ENCODE assay signal across 15 cellular contexts in genomic region chr5:178476531-178476930, GRCh38.
"Had no signal": no experiment of that assay in that cellular context is flagged by ENCODE, and none has a peak within 500 bp of the region (broad histone marks: within the 10 kb centered on the region; RNA-seq: fewer than 3 reads in every experiment).

No MANE protein-coding gene starts in this region.

- H3K4me3 ChIP-seq: adrenal gland, lung, pancreas, sigmoid colon had no signal

- H3K27me3 Mint-ChIP-seq: activated naive CD4-positive, alpha-beta T cell treated with anti-CD3 and anti-CD28 coated beads, Interleukin-2, amount 50 U/mL, for 24 hours had no signal

- DNase-seq: activated CD4-positive, alpha-beta T cell treated with anti-CD3 and anti-CD28 coated beads, Interleukin-2, amount 50 U/mL, for 4 hours; activated effector memory CD4-positive, alpha-beta T cell treated with anti-CD3 and anti-CD28 coated beads, Interleukin-2, amount 50 U/mL, for 16 hours; activated T-cell treated with anti-CD3 and anti-CD28 coated beads, Interleukin-2, amount 50 U/mL, for 1 hour; left colon; midbrain; pancreas; sigmoid colon; stimulated activated CD4-positive, alpha-beta T cell treated with anti-CD3 and anti-CD28 coated beads, Interleukin-12 subunit alpha, Interleukin-12 subunit beta, amount 100 ng/mL, for 4 hours; stimulated activated CD4-positive, alpha-beta T cell treated with anti-CD3 and anti-CD28 coated beads, Interleukin-2, amount 100 ng/mL, for 24 hours; T-helper 2 cell had no signal

- H3K27me3 ChIP-seq: adrenal gland, pancreas had no signal

- H3K4me1 Mint-ChIP-seq: activated naive CD4-positive, alpha-beta T cell treated with anti-CD3 and anti-CD28 coated beads, Interleukin-2, amount 50 U/mL, for 24 hours had no signal

- H3K4me1 ChIP-seq: adrenal gland, sigmoid colon had no signal

- H3K27ac ChIP-seq: adrenal gland, pancreas, sigmoid colon had no signal

- H3K36me3 ChIP-seq: adrenal gland, pancreas, sigmoid colon had no signal

- H3K36me3 Mint-ChIP-seq: activated naive CD4-positive, alpha-beta T cell treated with anti-CD3 and anti-CD28 coated beads, Interleukin-2, amount 50 U/mL, for 24 hours had no signal

- H3K9me3 ChIP-seq: adrenal gland, pancreas, sigmoid colon had no signal

- H3K27ac Mint-ChIP-seq: activated naive CD4-positive, alpha-beta T cell treated with anti-CD3 and anti-CD28 coated beads, Interleukin-2, amount 50 U/mL, for 24 hours had no signal

- H3K4me3 Mint-ChIP-seq: activated naive CD4-positive, alpha-beta T cell treated with anti-CD3 and anti-CD28 coated beads, Interleukin-2, amount 50 U/mL, for 24 hours; neural crest cell had no signal

- ATAC-seq: activated CD4-positive, CD25-positive, alpha-beta regulatory T cell treated with anti-CD3 and anti-CD28 coated beads, Interleukin-2, amount 50 U/mL, for 24 hours; left colon had no signal

- H3K9me3 Mint-ChIP-seq: activated naive CD4-positive, alpha-beta T cell treated with anti-CD3 and anti-CD28 coated beads, Interleukin-2, amount 50 U/mL, for 24 hours had no signal
